In the genomic region with DNA sequence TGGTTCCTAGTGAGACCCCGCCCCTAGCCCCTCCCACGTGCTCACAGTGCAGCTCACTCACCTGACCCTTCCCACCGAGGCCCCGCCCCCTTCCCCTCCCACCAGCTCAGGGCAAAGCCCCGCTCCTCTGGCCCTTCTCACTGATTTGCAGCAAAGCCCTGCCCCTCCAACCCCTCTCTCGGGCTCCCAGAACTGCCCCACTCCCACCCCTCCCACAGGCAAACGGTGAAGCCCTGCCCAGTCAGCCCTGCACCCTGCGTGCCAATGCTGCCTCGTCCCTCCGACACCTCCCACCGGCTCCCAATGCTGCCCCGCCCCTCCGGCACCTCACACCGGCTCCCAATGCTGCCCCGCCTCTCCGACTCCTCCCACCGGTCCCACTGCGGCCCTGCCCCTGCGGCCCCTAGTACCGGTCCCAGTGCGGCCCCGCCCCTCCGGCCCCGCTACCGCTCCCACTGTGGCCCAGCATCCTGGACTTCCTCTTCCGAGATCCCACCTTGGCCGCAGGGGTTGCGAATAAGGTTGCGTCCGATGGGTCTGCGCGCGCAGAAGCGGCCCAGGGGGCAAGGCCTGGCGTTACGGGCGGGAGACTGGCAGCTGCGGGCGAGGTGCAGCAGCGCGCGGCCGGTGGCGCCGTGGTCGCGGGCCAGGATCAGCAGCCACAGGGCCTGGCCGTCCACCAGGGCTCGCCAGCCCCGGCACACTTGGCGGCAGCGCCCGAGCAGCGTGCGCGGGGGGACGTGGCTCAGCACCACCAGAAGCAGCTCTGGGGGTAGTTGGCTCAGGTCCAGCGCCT, we compare ENCODE assay signal across 8 cellular contexts. TPM values are rescaled to one million over a fixed set of nuclear protein-coding genes. Genes with fewer than 3 reads are reported as not detected.
A peak's percentile ranks its signal among the peaks of the same experiment; 100 is the strongest.
DNase-seq lines count a peak whose midpoint lies in the region; ATAC-seq and TF ChIP-seq lines count a peak whose summit lies in the region.

No MANE protein-coding gene starts in this region.

- H3K27me3 Mint-ChIP-seq in activated T-cell treated with anti-CD3 and anti-CD28 coated beads, Interleukin-2, amount 50 U/mL, for 24 hours, result peaks cover 49% of the 10 kb centered on the region

- peak overlapping the region; percentile 89 for H3K4me2 ChIP-seq in OCI-LY7 (ENCODE audit: low read length)

- no peak overlapping the region for H3K27ac Mint-ChIP-seq in activated T-cell treated with anti-CD3 and anti-CD28 coated beads, Interleukin-2, amount 50 U/mL, for 24 hours

- H3K4me3 Mint-ChIP-seq in activated T-cell treated with anti-CD3 and anti-CD28 coated beads, Interleukin-2, amount 50 U/mL, for 24 hours, result peak overlapping the region; percentile 67

- H3K4me3 ChIP-seq in OCI-LY7 (ENCODE audit: low read depth, low read length, poor library complexity, severe bottlenecking) (peak overlapping the region; percentile 67), esophagus (ENCODE audit: low read depth in 1 of 2, low read length in 2 of 2) (peak overlapping the region; percentile 66 to 80), mucosa of rectum (ENCODE audit: low read length in 2 of 2) (peak overlapping the region; percentile 52 to 68)

- H3K4me1 Mint-ChIP-seq in activated T-cell treated with anti-CD3 and anti-CD28 coated beads, Interleukin-2, amount 50 U/mL, for 24 hours (ENCODE audit: low read depth), result peaks cover 9% of the 10 kb centered on the region

- H3K9ac ChIP-seq in mucosa of rectum (ENCODE audit: low read depth in 1 of 2, low read length in 2 of 2), result peak overlapping the region in 1 of 2 donors; percentile 43

- H3K9me2 ChIP-seq in OCI-LY7 (ENCODE audit: insufficient read depth, low read length), result no peaks in the 10 kb centered on the region

- no TSS peak for BruUV-seq in OCI-LY7 (replicated peaks; lab: Mats Ljungman, UMichigan)

- peak; percentile 64 for ATAC-seq in HG03439 (IDR thresholded peaks at IDR 0.05; ENCODE audit: unreplicated experiment)

- H3K4me1 ChIP-seq in OCI-LY7 (ENCODE audit: insufficient read depth, low read length, poor library complexity, severe bottlenecking) (peaks cover 12% of the 10 kb centered on the region), esophagus (ENCODE audit: control insufficient read depth in 2 of 2, insufficient read depth in 2 of 2, low read length in 1 of 2) (peaks cover 0 to 4% of the 10 kb centered on the region in 2 donors), mucosa of rectum (ENCODE audit: control insufficient read depth in 2 of 2, insufficient read depth in 2 of 2, low read length in 2 of 2) (peaks cover 4% of the 10 kb centered on the region in 2 donors)

- in situ Hi-C loops in G401 (cut with HindIII; ENCODE audit: low sequenced_read_pairs), result no loop called here

- H3K79me2 ChIP-seq in OCI-LY7 (ENCODE audit: insufficient read depth, low read depth, low read length), result no peaks in the 10 kb centered on the region

- H4K20me1 ChIP-seq in OCI-LY7 (ENCODE audit: insufficient read depth, low read length), result no peaks in the 10 kb centered on the region

- CTCF ChIA-PET in OCI-LY7 (lab: Charles Lee; ENCODE audit: unreplicated experiment), result interaction anchor here (0.6 kb wide), 5 partner anchors 12 to 306 kb away, joined by 3 to 6 read pairs (median 5); partner anchors contain the start of genes MRPS12 and SARS2

- intact Hi-C loops in OCI-LY7 (cut with micrococcal nuclease; ENCODE audit: unreplicated experiment), result loop anchor here (10.0 kb wide), 1 partner anchor 67 kb away; no protein-coding TSS in a partner anchor

- H3K9me3 ChIP-seq in OCI-LY7 (ENCODE audit: low read length) (no peaks in the 10 kb centered on the region), esophagus (ENCODE audit: control insufficient read depth in 2 of 2, insufficient read depth in 1 of 2, low read depth in 1 of 2, low read length in 1 of 2) (peaks cover 0 to 4% of the 10 kb centered on the region in 2 donors), mucosa of rectum (ENCODE audit: control insufficient read depth in 2 of 2, low read length in 2 of 2) (no peaks in the 10 kb centered on the region)

- no peaks in the 10 kb centered on the region for H3K36me3 Mint-ChIP-seq in activated T-cell treated with anti-CD3 and anti-CD28 coated beads, Interleukin-2, amount 50 U/mL, for 24 hours (ENCODE audit: low read depth)

- H3K9me3 Mint-ChIP-seq in activated T-cell treated with anti-CD3 and anti-CD28 coated beads, Interleukin-2, amount 50 U/mL, for 24 hours, result no peaks in the 10 kb centered on the region

- WGBS in esophagus, 2 donors, result 1% methylated on average over 47 to 58 of the region's 58 CpGs

- no peak for TF ChIP-seq CTCF in OCI-LY7 (conservative IDR thresholded peaks at IDR 0.05; ENCODE audit: low read length)

- H3K27me3 ChIP-seq in esophagus (ENCODE audit: control insufficient read depth in 1 of 2, insufficient read depth in 2 of 2, low read length in 2 of 2), result no peaks in the 10 kb centered on the region
- H3K27me3 ChIP-seq in mucosa of rectum (ENCODE audit: control insufficient read depth in 2 of 2, insufficient read depth in 2 of 2, low read length in 2 of 2), result peaks cover 9 to 12% of the 10 kb centered on the region in 2 donors

- H3K27ac ChIP-seq in OCI-LY7 (ENCODE audit: low read depth, low read length, poor library complexity, severe bottlenecking), result no peak overlapping the region
- H3K27ac ChIP-seq in esophagus (ENCODE audit: low read depth in 2 of 2, low read length in 1 of 2), result peak overlapping the region; percentile 96 to 97
- H3K27ac ChIP-seq in mucosa of rectum (ENCODE audit: low read depth in 2 of 2, low read length in 2 of 2), result no peak overlapping the region

- H2AFZ ChIP-seq in OCI-LY7 (ENCODE audit: low read length), result peak overlapping the region; percentile 91

- DNase-seq in G401 (ENCODE audit: low spot score) (peak; percentile 96), OCI-LY7 (ENCODE audit: low spot score) (peak; percentile 93), GF-D8 (lab: John Stamatoyannopoulos, UW) (no peak)
- DNase-seq in activated T-cell treated with anti-CD3 and anti-CD28 coated beads, Interleukin-2, amount 50 U/mL, for 24 hours, result peak; percentile 89
- DNase-seq in stimulated activated CD8-positive, alpha-beta memory T cell treated with anti-CD3 and anti-CD28 coated beads, Interleukin-4, amount 100 ng/mL, for 4 hours (ENCODE audit: low read depth in 2 of 2, low spot score in 1 of 2), result peak; percentile 54 to 63

- H3K36me3 ChIP-seq in OCI-LY7 (ENCODE audit: insufficient read depth, low read length) (no peaks in the 10 kb centered on the region), esophagus (ENCODE audit: control insufficient read depth in 2 of 2, insufficient read depth in 2 of 2, low read length in 1 of 2) (no peaks in the 10 kb centered on the region), mucosa of rectum (ENCODE audit: control insufficient read depth in 2 of 2, insufficient read depth in 2 of 2, low read length in 2 of 2) (no peaks in the 10 kb centered on the region)

- POLR2A ChIA-PET in OCI-LY7 (lab: Charles Lee), result interaction anchor here (0.5 to 0.6 kb wide), 2 partner anchors 472 to 761 kb away, joined by 3 to 4 read pairs; no protein-coding TSS in a partner anchor

RNA-seq across cellular contexts. Expression of gene FBXO27, which starts 0.8 kb away (rescaled TPM):
- total RNA-seq in G401 (2014; rRNA removed; shearing (Covaris generic)), result 44.0 and 52.2 TPM in 2 replicates
- total RNA-seq in OCI-LY7 (2014; rRNA removed; shearing (Covaris generic)), result 1.0 TPM in 1 of 2 replicates, not detected in the other
- 9.6 and 10.5 TPM in 2 replicates for total RNA-seq in OCI-LY7 (2022)
- 10 to 100 TPM; 10.4 to 20.1 TPM for polyA plus RNA-seq in esophagus

RNA-seq across cellular contexts. Expression of gene ACP7, which starts 52.6 kb away (rescaled TPM):
- not detected in 2 replicates for total RNA-seq in G401 (2014; rRNA removed; shearing (Covaris generic))
- total RNA-seq in OCI-LY7 (2014; rRNA removed; shearing (Covaris generic)), result not detected in 2 replicates
- not detected in 2 replicates for total RNA-seq in OCI-LY7 (2022)
- polyA plus RNA-seq in esophagus, result 1 to 10 TPM in 1 of 2 donors, under 1 TPM in 1; 0.32 to 1.6 TPM

RNA-seq across cellular contexts. Expression of gene FBXO17, which starts 56.0 kb away (rescaled TPM):
- total RNA-seq in G401 (2014; rRNA removed; shearing (Covaris generic)), result 47.4 and 91.4 TPM in 2 replicates
- not detected in 2 replicates for total RNA-seq in OCI-LY7 (2014; rRNA removed; shearing (Covaris generic))
- total RNA-seq in OCI-LY7 (2022), result not detected in 2 replicates
- 1 to 10 TPM; 5.4 to 6.1 TPM for polyA plus RNA-seq in esophagus

Comparison
In these comparisons a context has a peak if more than half of its experiments do, and no peak if none do; other contexts are left out.
1. H3K27ac ChIP-seq: peak in esophagus (2 of 2); none in OCI-LY7 (single experiment) and mucosa of rectum (0 of 2).
2. RNA of gene FBXO17, which starts 56.0 kb away (total RNA-seq): 47.4 to 91.4 TPM in G401; not detected in OCI-LY7; every median in the first group is over 10 times any median in the second.
3. Peak in every context shown above with its lines, with median percentiles within 50 percentile points of each other: H3K4me3 ChIP-seq.